Comparison of ENCODE assay signal across 18 cellular contexts in genomic region chr17:50589112-50589712, GRCh38. TPM values are rescaled to one million over a fixed set of nuclear protein-coding genes. Genes with fewer than 3 reads are reported as not detected.
DNase-seq lines count a peak whose midpoint lies in the region; ATAC-seq and TF ChIP-seq lines count a peak whose summit lies in the region.
"Had no signal": no experiment of that assay in that cellular context is flagged by ENCODE, and none has a peak within 500 bp of the region (broad histone marks: within the 10 kb centered on the region; RNA-seq: fewer than 3 reads in every experiment).

No MANE protein-coding gene starts in this region.

- no peak overlapping the region for H2AFZ ChIP-seq in fibroblast of lung (ENCODE audit: low read length)
- no peak overlapping the region for H2AFZ ChIP-seq in neural progenitor cell (replicated peaks)

- H3K27me3 Mint-ChIP-seq in neural progenitor cell (ENCODE audit: insufficient read depth, low read depth) = peaks cover 5% of the 10 kb centered on the region

- ATAC-seq in GM21529 (IDR thresholded peaks at IDR 0.05; ENCODE audit: unreplicated experiment) (no peak), HG03378 (IDR thresholded peaks at IDR 0.05; ENCODE audit: unreplicated experiment) (no peak), HG02763 (IDR thresholded peaks at IDR 0.05; ENCODE audit: unreplicated experiment) (no peak)
- ATAC-seq: activated naive CD4-positive, alpha-beta T cell treated with anti-CD3 and anti-CD28 coated beads, Interleukin-2, amount 50 U/mL, for 72 hours had no signal

- H4K20me1 ChIP-seq in fibroblast of lung (ENCODE audit: control insufficient read depth, extremely low read depth, insufficient read depth, low read length) = no peaks in the 10 kb centered on the region
- H4K20me1 ChIP-seq in neural progenitor cell (ENCODE audit: low read depth) = no peaks in the 10 kb centered on the region

- H3K9me3 Mint-ChIP-seq in neural progenitor cell = no peaks in the 10 kb centered on the region
- H3K9me3 Mint-ChIP-seq: activated naive CD4-positive, alpha-beta T cell treated with anti-CD3 and anti-CD28 coated beads, Interleukin-2, amount 50 U/mL, for 72 hours; dendritic cell treated with granulocyte-macrophage colony-stimulating factor and Interleukin-4, amounts not matched to agents 40 ng/mL and 50 ng/mL, for 4 days had no signal

- H3K27ac ChIP-seq in fibroblast of lung (ENCODE audit: insufficient read depth, low read length) (no peak overlapping the region), neural progenitor cell (no peak overlapping the region)
- H3K27ac ChIP-seq: upper lobe of left lung had no signal

- H3K4me1 Mint-ChIP-seq in neural progenitor cell = peaks cover 68% of the 10 kb centered on the region

- peaks cover 2% of the 10 kb centered on the region for H3K4me1 ChIP-seq in fibroblast of lung (ENCODE audit: control insufficient read depth, extremely low read depth, insufficient read depth, low read length)
- H3K4me1 ChIP-seq in neural progenitor cell = peaks cover 32% of the 10 kb centered on the region

- no peaks in the 10 kb centered on the region for H3K36me3 Mint-ChIP-seq in neural progenitor cell
- H3K36me3 Mint-ChIP-seq: activated naive CD4-positive, alpha-beta T cell treated with anti-CD3 and anti-CD28 coated beads, Interleukin-2, amount 50 U/mL, for 72 hours had no signal

- H3K9me3 ChIP-seq in fibroblast of lung (ENCODE audit: control insufficient read depth, insufficient read depth, low read depth, low read length) (no peaks in the 10 kb centered on the region), neural progenitor cell (ENCODE audit: low read depth) (no peaks in the 10 kb centered on the region)
- H3K9me3 ChIP-seq: mucosa of descending colon, upper lobe of left lung had no signal

- H3K9ac ChIP-seq in fibroblast of lung (ENCODE audit: insufficient read depth, low read length) = no peak overlapping the region
- H3K9ac ChIP-seq in neural progenitor cell = no peak overlapping the region

- H3K4me3 ChIP-seq in fibroblast of lung (replicated peaks in 1 of 4; ENCODE audit: control extremely low read depth in 1 of 4, insufficient read depth in 1 of 4, low read depth in 3 of 4, low read length in 4 of 4) (no peak overlapping the region), neural progenitor cell (no peak overlapping the region)
- H3K4me3 ChIP-seq: mucosa of descending colon, upper lobe of left lung had no signal

- peak overlapping the region; percentile 51 for H3K27ac Mint-ChIP-seq in neural progenitor cell
- H3K27ac Mint-ChIP-seq: dendritic cell treated with granulocyte-macrophage colony-stimulating factor and Interleukin-4, amounts not matched to agents 40 ng/mL and 50 ng/mL, for 4 days had no signal

- peak overlapping the region; percentile 3 for H3K4me3 Mint-ChIP-seq in neural progenitor cell
- H3K4me3 Mint-ChIP-seq: dendritic cell treated with granulocyte-macrophage colony-stimulating factor and Interleukin-4, amounts not matched to agents 40 ng/mL and 50 ng/mL, for 4 days had no signal

- no peaks in the 10 kb centered on the region for H3K79me2 ChIP-seq in fibroblast of lung (ENCODE audit: control insufficient read depth, insufficient read depth, low read length)
- no peaks in the 10 kb centered on the region for H3K79me2 ChIP-seq in neural progenitor cell (ENCODE audit: low read depth)

- no peak for TF ChIP-seq CTCF in fibroblast of lung (conservative IDR thresholded peaks at IDR 0.05 in 1 of 2, IDR thresholded peaks at IDR 0.05 in 1 of 2; ENCODE audit: low read depth in 1 of 2, low read length in 2 of 2)
- TF ChIP-seq CTCF in neural progenitor cell (IDR thresholded peaks at IDR 0.05) = no peak

- H3K27me3 ChIP-seq in fibroblast of lung (ENCODE audit: control insufficient read depth, insufficient read depth, low read length) = no peaks in the 10 kb centered on the region
- H3K27me3 ChIP-seq in neural progenitor cell = no peaks in the 10 kb centered on the region
- H3K27me3 ChIP-seq: upper lobe of left lung had no signal

- H3K36me3 ChIP-seq in fibroblast of lung (ENCODE audit: control insufficient read depth, insufficient read depth, low read length) = no peaks in the 10 kb centered on the region
- H3K36me3 ChIP-seq in neural progenitor cell = no peaks in the 10 kb centered on the region
- H3K36me3 ChIP-seq: upper lobe of left lung had no signal

- H3K4me2 ChIP-seq in fibroblast of lung (ENCODE audit: extremely low read depth, insufficient read depth, low read length) = no peak overlapping the region
- H3K4me2 ChIP-seq in neural progenitor cell = no peak overlapping the region

- peaks cover 7% of the 10 kb centered on the region for H3F3A ChIP-seq in neural progenitor cell (ENCODE audit: low read depth)

- DNase-seq in EH (ENCODE audit: low read depth) (peak; percentile 21), NCI-H2107 (lab: John Stamatoyannopoulos, UW) (peak; percentile 16), fibroblast of lung (ENCODE audit: low read depth in 2 of 2) (peak; percentile 15 to 38), neural progenitor cell (ENCODE audit: low spot score) (no peak), 8988T (no peak)
- DNase-seq: activated CD4-positive, CD25-positive, alpha-beta regulatory T cell; MM.1S; stimulated activated CD4-positive, alpha-beta T cell treated with anti-CD3 and anti-CD28 coated beads, Interleukin-2, amount 100 ng/mL, for 24 hours had no signal

RNA-seq across cellular contexts. Expression of gene CACNA1G, which starts 28.7 kb away (rescaled TPM):
- total RNA-seq in fibroblast of lung (0.26 and 0.99 TPM in 2 replicates), neural progenitor cell (ENCODE audit: low replicate concordance) (1.6 and 4.9 TPM in 2 replicates)
- 0.08 and 0.09 TPM in 2 replicates for polyA plus RNA-seq in fibroblast of lung
- polyA plus RNA-seq in fibroblast of lung (2012) = 0.06 and 0.08 TPM in 2 replicates
- polyA minus RNA-seq in fibroblast of lung (ENCODE audit: low replicate concordance) = 0.07 TPM in 1 of 2 replicates, not detected in the other
- total RNA-seq: OCI-LY7, pulmonary artery endothelial cell had no signal

RNA-seq across cellular contexts. Expression of gene SPATA20, which starts 42.2 kb away (rescaled TPM):
- 68.8 and 119 TPM in 2 replicates for total RNA-seq in fibroblast of lung
- polyA plus RNA-seq in fibroblast of lung = 19.9 and 21.6 TPM in 2 replicates
- 47.3 and 47.5 TPM in 2 replicates for polyA plus RNA-seq in fibroblast of lung (2012)
- 52.9 and 56.4 TPM in 2 replicates for polyA minus RNA-seq in fibroblast of lung (ENCODE audit: low replicate concordance)
- 22.8 and 60.5 TPM in 2 replicates for total RNA-seq in neural progenitor cell (ENCODE audit: low replicate concordance)

RNA-seq across cellular contexts. Expression of gene ABCC3, which starts 45.5 kb away (rescaled TPM):
- total RNA-seq in fibroblast of lung (20.0 and 34.8 TPM in 2 replicates), neural progenitor cell (ENCODE audit: low replicate concordance) (0.22 TPM in 1 of 2 replicates, not detected in the other)
- 11.5 and 11.9 TPM in 2 replicates for polyA plus RNA-seq in fibroblast of lung
- polyA plus RNA-seq in fibroblast of lung (2012) = 13.8 and 14.8 TPM in 2 replicates
- 35.8 and 62.2 TPM in 2 replicates for polyA minus RNA-seq in fibroblast of lung (ENCODE audit: low replicate concordance)
- total RNA-seq: activated naive CD4-positive, alpha-beta T cell treated with anti-CD3 and anti-CD28 coated beads, Interleukin-2, amount 50 U/mL, for 72 hours; OCI-LY7 had no signal

RNA-seq across cellular contexts. Expression of gene EPN3, which starts 56.7 kb away (rescaled TPM):
- total RNA-seq in fibroblast of lung (under 0.01 TPM in 1 of 2 replicates, not detected in the other), neural progenitor cell (ENCODE audit: low replicate concordance) (0.09 and 0.24 TPM in 2 replicates)
- not detected in 2 replicates for polyA plus RNA-seq in fibroblast of lung
- not detected in 2 replicates for polyA plus RNA-seq in fibroblast of lung (2012)
- not detected in 2 replicates for polyA minus RNA-seq in fibroblast of lung (ENCODE audit: low replicate concordance)
- total RNA-seq: activated naive CD4-positive, alpha-beta T cell treated with anti-CD3 and anti-CD28 coated beads, Interleukin-2, amount 50 U/mL, for 72 hours had no signal
- polyA plus RNA-seq: BJ had no signal

Comparison
In these comparisons a context has a peak if more than half of its experiments do, and no peak if none do; other contexts are left out.
1. DNase-seq: peak in EH (single experiment), NCI-H2107 (single experiment) and fibroblast of lung (2 of 2); none in neural progenitor cell (single experiment) and 8988T (single experiment).
2. RNA of gene ABCC3, which starts 45.5 kb away (total RNA-seq): 20.0 to 34.8 TPM in fibroblast of lung; 0.22 TPM in neural progenitor cell; every median in the first group is over 10 times any median in the second.